ENCODE assay signal across 8 cellular contexts in the genomic region with DNA sequence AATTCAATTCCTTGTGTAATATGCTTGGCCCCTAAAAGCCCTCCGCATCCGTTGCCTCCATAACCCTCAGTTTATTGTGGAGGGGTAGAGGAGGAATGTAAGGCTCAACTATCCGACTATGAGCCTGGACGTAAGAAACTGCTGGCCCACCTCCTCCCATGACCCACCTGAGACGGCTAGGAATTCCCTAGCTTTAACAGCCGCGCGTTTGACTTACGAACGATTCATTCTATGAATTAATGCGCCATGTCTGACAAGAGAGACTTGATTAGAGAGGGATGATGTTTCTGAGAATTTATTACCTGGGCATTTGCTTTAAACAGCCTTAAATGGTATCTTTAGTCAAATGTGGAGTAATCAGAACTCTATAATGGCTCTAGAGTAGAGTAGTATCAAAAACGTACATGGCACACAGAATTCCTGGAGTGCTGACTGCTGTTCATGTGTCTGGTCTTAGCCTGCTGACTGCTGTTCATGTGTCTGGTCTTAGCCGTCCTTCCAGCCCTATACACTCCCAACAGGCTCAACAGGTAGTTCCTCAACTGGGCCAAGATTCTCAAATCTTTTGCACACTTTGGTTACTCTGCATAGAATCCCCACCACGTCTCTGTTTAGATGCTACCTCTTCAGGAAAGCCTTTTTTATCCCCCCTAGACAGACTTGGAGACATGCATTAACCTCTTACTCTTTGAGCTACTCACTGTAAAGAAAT. TPM values are rescaled to one million over a fixed set of nuclear protein-coding genes. Genes with fewer than 3 reads are reported as not detected.
DNase-seq lines count a peak whose midpoint lies in the region; ATAC-seq, FAIRE-seq and TF ChIP-seq lines count a peak whose summit lies in the region.

No MANE protein-coding gene starts in this region.

- H2AFZ ChIP-seq in K562 (ENCODE audit: low read depth, low read length): peak overlapping the region; percentile 92

- peaks cover 30 to 54% (median 37%) of the 10 kb centered on the region in 10 experiments for H3K4me1 ChIP-seq in BLaER1 treated with 17β-estradiol and CSF1 and Interleukin-3, amounts not matched to agents 10 nM and 100 nM
- H3K4me1 ChIP-seq in K562 (replicated peaks in 1 of 2; ENCODE audit: control insufficient read depth in 2 of 2, insufficient read depth in 2 of 2, low read length in 2 of 2) (peaks cover 7 to 13% of the 10 kb centered on the region in 2 experiments), mesendoderm (ENCODE audit: control insufficient read depth, low read depth, low read length) (peaks cover 3% of the 10 kb centered on the region)

- TF ChIP-seq CTCF in K562 (IDR thresholded peaks at IDR 0.05 in 2 of 3, conservative IDR thresholded peaks at IDR 0.05 in 1 of 3; ENCODE audit: insufficient read depth in 2 of 3, low read depth in 1 of 3, low read length in 3 of 3): no peak

- no peaks in the 10 kb centered on the region for H3K27me3 ChIP-seq in BLaER1 treated with 17β-estradiol and CSF1 and Interleukin-3, amounts not matched to agents 10 nM and 100 nM
- H3K27me3 ChIP-seq in K562 (ENCODE audit: control insufficient read depth in 2 of 2, insufficient read depth in 2 of 2, low read length in 2 of 2) (no peaks in the 10 kb centered on the region), mesendoderm (ENCODE audit: insufficient read depth, low read length, poor library complexity) (no peaks in the 10 kb centered on the region)

- peak overlapping the region; percentile 78 to 94 (median 91) for H3K4me2 ChIP-seq in BLaER1 treated with 17β-estradiol and CSF1 and Interleukin-3, amounts not matched to agents 10 nM and 100 nM
- H3K4me2 ChIP-seq in K562 (ENCODE audit: insufficient read depth, low read length) (peak overlapping the region; percentile 98), mesendoderm (ENCODE audit: low read length) (peak overlapping the region; percentile 79)

- no peak overlapping the region for H2BK120ac ChIP-seq in mesendoderm (ENCODE audit: low read depth, low read length)

- peak overlapping the region; percentile 11 for H3K18ac ChIP-seq in mesendoderm (ENCODE audit: low read length)

- FAIRE-seq in K562 (lab: Jason Lieb, UNC): peak; percentile 69

- H3K9ac ChIP-seq in BLaER1 treated with 17β-estradiol and CSF1 and Interleukin-3, amounts not matched to agents 10 nM and 100 nM: peak overlapping the region; percentile 77 to 88 (median 85)
- peak overlapping the region; percentile 97 to 99 for H3K9ac ChIP-seq in K562 (ENCODE audit: insufficient read depth in 1 of 2, low read depth in 2 of 2, low read length in 2 of 2)
- peak overlapping the region; percentile 89 for H3K9ac ChIP-seq in mesendoderm (ENCODE audit: low read length)

- no peak overlapping the region for H2BK15ac ChIP-seq in mesendoderm (replicated peaks; ENCODE audit: low read depth)

- H3K36me3 ChIP-seq in BLaER1 treated with 17β-estradiol and CSF1 and Interleukin-3, amounts not matched to agents 10 nM and 100 nM: peaks cover 0 to 6% (median under 1%) of the 10 kb centered on the region in 11 experiments; a peak in 7 of 22 replicates
- H3K36me3 ChIP-seq in K562 (ENCODE audit: control insufficient read depth, insufficient read depth, low read length): peaks cover under 1% of the 10 kb centered on the region; the same call in 1 of the 3 replicates
- no peaks in the 10 kb centered on the region for H3K36me3 ChIP-seq in mesendoderm (ENCODE audit: control insufficient read depth, insufficient read depth, low read length)

- H3K4ac ChIP-seq in mesendoderm (ENCODE audit: low read depth, low read length): no peak overlapping the region

- no peak overlapping the region for H3K23ac ChIP-seq in mesendoderm (ENCODE audit: low read length)

- peaks cover 0 to 27% (median 2%) of the 10 kb centered on the region in 11 experiments; a peak in 9 of 22 replicates for H4K20me1 ChIP-seq in BLaER1 treated with 17β-estradiol and CSF1 and Interleukin-3, amounts not matched to agents 10 nM and 100 nM
- H4K20me1 ChIP-seq in K562 (replicated peaks; ENCODE audit: control insufficient read depth, insufficient read depth, low read length): no peaks in the 10 kb centered on the region

- CTCF ChIA-PET in K562 (lab: Yijun Ruan, JAX; ENCODE audit: low intra/inter-chr PET ratio): no interaction called here

- ATAC-seq in K562 (peak; percentile 30), GM21360 (IDR thresholded peaks at IDR 0.05; ENCODE audit: unreplicated experiment) (no peak), GM19452 (IDR thresholded peaks at IDR 0.05; ENCODE audit: unreplicated experiment) (no peak)

- H3K79me2 ChIP-seq in K562 (ENCODE audit: control insufficient read depth, insufficient read depth, low read length): peaks cover 52% of the 10 kb centered on the region
- H3K79me2 ChIP-seq in mesendoderm (ENCODE audit: control insufficient read depth, insufficient read depth, low read length): peaks cover 18% of the 10 kb centered on the region

- H2BK5ac ChIP-seq in mesendoderm (ENCODE audit: low read length): no peak overlapping the region

- H3K27ac ChIP-seq in BLaER1 treated with 17β-estradiol and CSF1 and Interleukin-3, amounts not matched to agents 10 nM and 100 nM: peak overlapping the region; percentile 66 to 85 (median 80)
- H3K27ac ChIP-seq in K562 (ENCODE audit: extremely low read depth, low read depth, low read length) (peak overlapping the region; percentile 90), mesendoderm (ENCODE audit: low read depth, low read length) (no peak overlapping the region)

- no peak overlapping the region for H4K5ac ChIP-seq in mesendoderm (ENCODE audit: low read length)

- H3K9me1 ChIP-seq in K562 (ENCODE audit: control insufficient read depth, insufficient read depth, low read length): no peaks in the 10 kb centered on the region

- intact Hi-C loops in K562 (cut with micrococcal nuclease): loop anchor here (1.0 to 2.0 kb wide), 2 partner anchors 13 to 49 kb away; partner anchors contain the start of gene NFU1

- in situ Hi-C loops in K562 (cut with MboI): no loop called here

- 9% methylated on average over 14 of the region's 14 CpGs for WGBS in K562 (ENCODE audit: insufficient coverage, low coverage, missing lambda C conversion rate)
- WGBS in mesendoderm (ENCODE audit: extremely low coverage, insufficient coverage, low lambda C conversion rate): no CpG with 5 or more reads among the region's 14 CpGs

- TSS peak; percentile 97 for BruUV-seq in K562 (replicated peaks; lab: Mats Ljungman, UMichigan)

- no peak overlapping the region for H4K8ac ChIP-seq in mesendoderm (ENCODE audit: low read depth, low read length)

- no peak for TF ChIP-seq RAD21 in K562 (CRISPR knock-in tag; conservative IDR thresholded peaks at IDR 0.05 in 1 of 2, IDR thresholded peaks at IDR 0.05 in 1 of 2)

- no peak for TF ChIP-seq POLR2A in K562 (conservative IDR thresholded peaks at IDR 0.05)

- no peaks in the 10 kb centered on the region for H3K9me3 ChIP-seq in BLaER1 treated with 17β-estradiol and CSF1 and Interleukin-3, amounts not matched to agents 10 nM and 100 nM (replicated peaks in 1 of 11)
- no peaks in the 10 kb centered on the region for H3K9me3 ChIP-seq in K562 (replicated peaks; ENCODE audit: control insufficient read depth, insufficient read depth, low read depth, low read length)

- H3K56ac ChIP-seq in mesendoderm (ENCODE audit: low read length): peak overlapping the region; percentile 92

- POLR2A ChIA-PET in K562 (lab: Yijun Ruan, JAX): interaction anchor here (0.6 to 1.4 kb wide), 7 partner anchors 11 to 921 kb away, joined by 3 to 5 read pairs (median 3); partner anchors contain the start of gene FBXO48

- no peak for TF ChIP-seq EP300 in K562 (IDR thresholded peaks at IDR 0.05; ENCODE audit: low read length)

- no peak for DNase-seq in Jurkat, Clone E6-1 (ENCODE audit: low read depth, low spot score)
- DNase-seq in K562 (ENCODE audit: extremely low read depth in 1 of 4, low spot score in 3 of 4): peak in 2 of 4 experiments; percentile 30 to 54
- DNase-seq in mesendoderm: no peak
- DNase-seq in NCI-H226: no peak
- DNase-seq in activated CD4-positive, alpha-beta T cell treated with anti-CD3 and anti-CD28 coated beads, Interleukin-2, amount 50 U/mL, for 4 hours: no peak

- H3K4me3 ChIP-seq in BLaER1 treated with 17β-estradiol and CSF1 and Interleukin-3, amounts not matched to agents 10 nM and 100 nM: peak overlapping the region; percentile 75 to 89 (median 80)
- H3K4me3 ChIP-seq in Jurkat, Clone E6-1 (ENCODE audit: low read length): peak overlapping the region; percentile 69
- peak overlapping the region; percentile 94 for H3K4me3 ChIP-seq in K562
- peak overlapping the region; percentile 56 for H3K4me3 ChIP-seq in mesendoderm (ENCODE audit: low read length)

- H2AK5ac ChIP-seq in mesendoderm (ENCODE audit: low read length): no peak overlapping the region

- H3K79me1 ChIP-seq in mesendoderm (ENCODE audit: low read length): peaks cover 2% of the 10 kb centered on the region

RNA-seq across cellular contexts. Expression of gene GFPT1, which starts 0.9 kb away (rescaled TPM):
- 19.1 TPM for polyA plus RNA-seq in Jurkat, Clone E6-1 (2012; ENCODE audit: insufficient read depth, insufficient read length)
- total RNA-seq in K562 (2011; cell fraction: chromatin; rRNA removed; ENCODE audit: low replicate concordance): 15.3 and 44.2 TPM in 2 replicates
- total RNA-seq in K562 (2011; cell fraction: nucleolus; rRNA removed): 13.7 and 17.2 TPM in 2 replicates
- total RNA-seq in K562 (2011; cell fraction: nucleoplasm; rRNA removed): 22.6 and 36.8 TPM in 2 replicates
- total RNA-seq in K562 (2014; rRNA removed): 13.1 and 15.7 TPM in 2 replicates
- 26.0 and 29.3 TPM in 2 replicates for total RNA-seq in K562 (2014; rRNA removed; fragmentation: Illumina TruSeq; extraction: Trizol)
- total RNA-seq in K562 (2015; rRNA removed; fragmentation: Illumina TruSeq; extraction: Trizol): 14.5 and 15.9 TPM in 2 replicates
- 38.3 and 39.2 TPM in 2 replicates for total RNA-seq in K562 (2021)
- 13.0 and 18.6 TPM in 2 replicates for polyA plus RNA-seq in K562 (2011; rRNA removed)
- polyA plus RNA-seq in K562 (2011; cell fraction: cytosol; rRNA removed): 4.1 and 9.6 TPM in 2 replicates
- polyA plus RNA-seq in K562 (2011; cell fraction: nucleus; rRNA removed): 5.4 and 6.7 TPM in 2 replicates
- 14.2 and 40.6 TPM in 2 replicates for polyA plus RNA-seq in K562 (2012)
- 19.0 and 19.7 TPM in 2 replicates for polyA plus RNA-seq in K562 (2014; fragmentation: Illumina TruSeq; extraction: Trizol)
- 1 to 10 TPM; 6.6 to 8.6 TPM for polyA plus RNA-seq in K562 (2014; fragmentation: Nextera tagmentation; extraction: Ambion mirVana)
- polyA plus RNA-seq in K562 (2014; rRNA removed): 11.2 and 11.9 TPM in 2 replicates
- 39.6 and 40.2 TPM in 2 replicates for polyA minus RNA-seq in K562 (2011; rRNA and poly(A)+ RNA removed)
- polyA minus RNA-seq in K562 (2011; cell fraction: cytosol; rRNA and poly(A)+ RNA removed): 20.3 and 32.8 TPM in 2 replicates
- polyA minus RNA-seq in K562 (2011; cell fraction: nucleus; rRNA and poly(A)+ RNA removed): 8.5 and 9.8 TPM in 2 replicates
- polyA plus RNA-seq in mesendoderm (2013, experiment 1 of 2): 38.1 TPM
- 36.3 TPM for polyA plus RNA-seq in mesendoderm (2013, experiment 2 of 2)

RNA-seq across cellular contexts. Expression of gene NFU1, which starts 49.3 kb away (rescaled TPM):
- 26.5 TPM for polyA plus RNA-seq in Jurkat, Clone E6-1 (2012; ENCODE audit: insufficient read depth, insufficient read length)
- 4.6 and 7.7 TPM in 2 replicates for total RNA-seq in K562 (2011; cell fraction: chromatin; rRNA removed; ENCODE audit: low replicate concordance)
- total RNA-seq in K562 (2011; cell fraction: nucleolus; rRNA removed): 3.4 and 4.5 TPM in 2 replicates
- 6.7 and 8.2 TPM in 2 replicates for total RNA-seq in K562 (2011; cell fraction: nucleoplasm; rRNA removed)
- total RNA-seq in K562 (2014; rRNA removed) (31.8 and 47.0 TPM in 2 replicates), K562 (2014; rRNA removed; fragmentation: Illumina TruSeq; extraction: Trizol) (54.7 and 62.0 TPM in 2 replicates), K562 (2015; rRNA removed; fragmentation: Illumina TruSeq; extraction: Trizol) (52.7 and 53.7 TPM in 2 replicates), K562 (2021) (41.2 and 46.1 TPM in 2 replicates)
- polyA plus RNA-seq in K562 (2011; rRNA removed) (24.8 and 60.3 TPM in 2 replicates), K562 (2014; fragmentation: Illumina TruSeq; extraction: Trizol) (32.5 and 33.3 TPM in 2 replicates), K562 (2014; fragmentation: Nextera tagmentation; extraction: Ambion mirVana) (10 to 100 TPM; 33.9 to 59.4 TPM), K562 (2014; rRNA removed) (60.4 and 61.8 TPM in 2 replicates)
- polyA plus RNA-seq in K562 (2011; cell fraction: cytosol; rRNA removed): 14.8 and 21.4 TPM in 2 replicates
- polyA plus RNA-seq in K562 (2011; cell fraction: nucleus; rRNA removed): 7.1 and 8.8 TPM in 2 replicates
- polyA plus RNA-seq in K562 (2012): 55.7 and 58.1 TPM in 2 replicates
- 22.7 and 35.6 TPM in 2 replicates for polyA minus RNA-seq in K562 (2011; rRNA and poly(A)+ RNA removed)
- 5.7 and 10.4 TPM in 2 replicates for polyA minus RNA-seq in K562 (2011; cell fraction: cytosol; rRNA and poly(A)+ RNA removed)
- polyA minus RNA-seq in K562 (2011; cell fraction: nucleus; rRNA and poly(A)+ RNA removed): 3.4 and 4.4 TPM in 2 replicates
- 96.6 TPM for polyA plus RNA-seq in mesendoderm (2013, experiment 1 of 2)
- polyA plus RNA-seq in mesendoderm (2013, experiment 2 of 2): 97.0 TPM
